In the genomic region with DNA sequence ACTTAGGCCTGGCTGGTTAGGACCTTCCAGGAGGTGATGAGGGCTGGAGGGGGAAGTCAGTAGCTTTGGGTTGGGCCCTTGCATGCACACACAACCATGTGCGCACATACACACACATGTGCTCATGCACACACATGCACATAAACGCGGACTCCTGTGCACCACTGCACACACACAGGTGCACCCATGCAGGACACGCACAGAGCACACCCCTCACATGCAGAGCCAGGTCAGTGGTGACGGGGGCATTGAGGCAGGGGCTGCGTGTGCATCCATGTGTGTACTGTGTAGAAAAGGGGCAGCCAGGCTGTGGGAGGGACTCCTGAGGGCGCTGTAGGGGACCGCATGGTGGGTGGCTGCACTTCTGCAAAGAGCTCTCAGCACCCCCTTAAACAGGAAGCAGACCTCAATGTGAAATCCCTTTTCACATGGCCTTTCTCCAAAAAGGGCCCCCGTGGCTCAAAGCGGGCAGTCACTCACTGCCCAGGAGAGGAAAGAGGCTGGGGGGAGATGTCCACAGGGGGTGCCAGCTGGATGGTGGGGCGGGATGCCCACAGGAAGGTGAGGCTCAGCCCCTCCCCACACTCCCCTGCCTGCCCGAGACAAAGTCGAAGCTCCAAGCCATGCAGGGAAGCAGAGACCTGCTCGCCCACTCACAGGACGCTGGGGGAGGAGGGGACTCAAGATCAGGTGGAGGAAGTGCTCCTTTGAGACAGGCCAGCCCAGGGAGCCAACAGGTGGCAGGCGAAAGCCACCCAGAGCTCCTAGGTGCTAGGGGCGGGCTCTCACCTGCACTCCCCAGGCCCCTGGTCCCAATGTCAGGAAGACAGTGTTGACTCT, we compare ENCODE assay signal across 1 cellular context.
TF ChIP-seq lines count a peak whose summit lies in the region.

No MANE protein-coding gene starts in this region.

TF ChIP-seq in GM12878, 131 proteins besides CTCF, POLR2A, EP300 and RAD21 (continued from another document and continues in another):
- TF ChIP-seq ZNF592 (IDR thresholded peaks at IDR 0.05) (no peak), BRCA1 (IDR thresholded peaks at IDR 0.05; ENCODE audit: low read depth, low read length) (no peak), WRNIP1 (IDR thresholded peaks at IDR 0.05; ENCODE audit: borderline replicate concordance, low read depth, low read length) (no peak), MLLT1 (IDR thresholded peaks at IDR 0.05) (no peak), RB1 (IDR thresholded peaks at IDR 0.05; ENCODE audit: borderline replicate concordance) (no peak), ZBTB33 (IDR thresholded peaks at IDR 0.05) (no peak), PAX5 (IDR thresholded peaks at IDR 0.05; ENCODE audit: borderline replicate concordance, low read depth, low read length) (peak; percentile 78; the same call in 1 of the 2 replicates), IKZF2 (IDR thresholded peaks at IDR 0.05) (peak in 1 of 2 experiments; percentile 46; a peak in 1 of 4 replicates), ATF7 (IDR thresholded peaks at IDR 0.05; ENCODE audit: low read depth) (no peak), ZNF217 (IDR thresholded peaks at IDR 0.05) (no peak; the same call in 1 of the 2 replicates), ETV6 (conservative IDR thresholded peaks at IDR 0.05 in 1 of 2, IDR thresholded peaks at IDR 0.05 in 1 of 2; ENCODE audit: borderline replicate concordance in 1 of 2, low read depth in 1 of 2) (peak in 1 of 2 experiments; percentile 26; a peak in 1 of 4 replicates), EGR1 (IDR thresholded peaks at IDR 0.05; ENCODE audit: borderline replicate concordance in 1 of 2, low read depth in 2 of 2, low read length in 2 of 2) (peak in 1 of 2 experiments; percentile 90; a peak in 2 of 3 replicates), ZNF384 (IDR thresholded peaks at IDR 0.05; ENCODE audit: borderline replicate concordance, low read depth, low read length) (no peak), BMI1 (IDR thresholded peaks at IDR 0.05; ENCODE audit: borderline replicate concordance) (no peak), HDAC2 (IDR thresholded peaks at IDR 0.05) (no peak), HDAC6 (IDR thresholded peaks at IDR 0.05; ENCODE audit: unreplicated experiment) (no peak), NFYA (IDR thresholded peaks at IDR 0.05; ENCODE audit: borderline replicate concordance, low read depth, low read length) (no peak), MYB (IDR thresholded peaks at IDR 0.05; ENCODE audit: borderline replicate concordance, low read depth, low read length) (no peak), RFX5 (IDR thresholded peaks at IDR 0.05; ENCODE audit: low read depth, low read length) (no peak), PKNOX1 (IDR thresholded peaks at IDR 0.05) (no peak), SREBF1 (IDR thresholded peaks at IDR 0.05; ENCODE audit: low read length) (no peak), ZNF207 (IDR thresholded peaks at IDR 0.05; ENCODE audit: borderline replicate concordance) (no peak), ZNF622 (IDR thresholded peaks at IDR 0.05) (no peak), ELK1 (IDR thresholded peaks at IDR 0.05; ENCODE audit: low read depth, low read length) (no peak), POLR2AphosphoS5 (IDR thresholded peaks at IDR 0.05; ENCODE audit: low read length) (no peak), CHD1 (IDR thresholded peaks at IDR 0.05; ENCODE audit: low read depth, low read length) (no peak), SMAD1 (IDR thresholded peaks at IDR 0.05; ENCODE audit: low read depth, partially characterized antibody) (no peak), ZNF274 (IDR thresholded peaks at IDR 0.05; ENCODE audit: insufficient read depth, insufficient read length) (no peak), MYC (IDR thresholded peaks at IDR 0.05; ENCODE audit: insufficient read depth, insufficient read length, insufficient replicate concordance, low read length, severe bottlenecking) (no peak), FOXM1 (IDR thresholded peaks at IDR 0.05; ENCODE audit: low read depth, low read length) (no peak), CHD2 (IDR thresholded peaks at IDR 0.05; ENCODE audit: borderline replicate concordance, low read depth, low read length) (no peak), RELA (IDR thresholded peaks at IDR 0.05; ENCODE audit: borderline replicate concordance, partially characterized antibody) (no peak), SMC3 (IDR thresholded peaks at IDR 0.05; ENCODE audit: borderline replicate concordance, low read length) (peak; percentile 32; the same call in 1 of the 2 replicates), SIX5 (IDR thresholded peaks at IDR 0.05; ENCODE audit: low read depth, low read length, severe bottlenecking) (no peak), MTA2 (IDR thresholded peaks at IDR 0.05; ENCODE audit: low read depth) (no peak; the same call in 1 of the 2 replicates)
- TF ChIP-seq, protein P1, sequence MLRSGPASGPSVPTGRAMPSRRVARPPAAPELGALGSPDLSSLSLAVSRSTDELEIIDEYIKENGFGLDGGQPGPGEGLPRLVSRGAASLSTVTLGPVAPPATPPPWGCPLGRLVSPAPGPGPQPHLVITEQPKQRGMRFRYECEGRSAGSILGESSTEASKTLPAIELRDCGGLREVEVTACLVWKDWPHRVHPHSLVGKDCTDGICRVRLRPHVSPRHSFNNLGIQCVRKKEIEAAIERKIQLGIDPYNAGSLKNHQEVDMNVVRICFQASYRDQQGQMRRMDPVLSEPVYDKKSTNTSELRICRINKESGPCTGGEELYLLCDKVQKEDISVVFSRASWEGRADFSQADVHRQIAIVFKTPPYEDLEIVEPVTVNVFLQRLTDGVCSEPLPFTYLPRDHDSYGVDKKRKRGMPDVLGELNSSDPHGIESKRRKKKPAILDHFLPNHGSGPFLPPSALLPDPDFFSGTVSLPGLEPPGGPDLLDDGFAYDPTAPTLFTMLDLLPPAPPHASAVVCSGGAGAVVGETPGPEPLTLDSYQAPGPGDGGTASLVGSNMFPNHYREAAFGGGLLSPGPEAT (IDR thresholded peaks at IDR 0.05; ENCODE audit: low read depth) = no peak
- TF ChIP-seq, protein P2, sequence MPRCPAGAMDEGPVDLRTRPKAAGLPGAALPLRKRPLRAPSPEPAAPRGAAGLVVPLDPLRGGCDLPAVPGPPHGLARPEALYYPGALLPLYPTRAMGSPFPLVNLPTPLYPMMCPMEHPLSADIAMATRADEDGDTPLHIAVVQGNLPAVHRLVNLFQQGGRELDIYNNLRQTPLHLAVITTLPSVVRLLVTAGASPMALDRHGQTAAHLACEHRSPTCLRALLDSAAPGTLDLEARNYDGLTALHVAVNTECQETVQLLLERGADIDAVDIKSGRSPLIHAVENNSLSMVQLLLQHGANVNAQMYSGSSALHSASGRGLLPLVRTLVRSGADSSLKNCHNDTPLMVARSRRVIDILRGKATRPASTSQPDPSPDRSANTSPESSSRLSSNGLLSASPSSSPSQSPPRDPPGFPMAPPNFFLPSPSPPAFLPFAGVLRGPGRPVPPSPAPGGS (IDR thresholded peaks at IDR 0.05; ENCODE audit: borderline replicate concordance, insufficient read depth, low read depth, low read length, poor library complexity, severe bottlenecking) = no peak
- TF ChIP-seq, protein P3, sequence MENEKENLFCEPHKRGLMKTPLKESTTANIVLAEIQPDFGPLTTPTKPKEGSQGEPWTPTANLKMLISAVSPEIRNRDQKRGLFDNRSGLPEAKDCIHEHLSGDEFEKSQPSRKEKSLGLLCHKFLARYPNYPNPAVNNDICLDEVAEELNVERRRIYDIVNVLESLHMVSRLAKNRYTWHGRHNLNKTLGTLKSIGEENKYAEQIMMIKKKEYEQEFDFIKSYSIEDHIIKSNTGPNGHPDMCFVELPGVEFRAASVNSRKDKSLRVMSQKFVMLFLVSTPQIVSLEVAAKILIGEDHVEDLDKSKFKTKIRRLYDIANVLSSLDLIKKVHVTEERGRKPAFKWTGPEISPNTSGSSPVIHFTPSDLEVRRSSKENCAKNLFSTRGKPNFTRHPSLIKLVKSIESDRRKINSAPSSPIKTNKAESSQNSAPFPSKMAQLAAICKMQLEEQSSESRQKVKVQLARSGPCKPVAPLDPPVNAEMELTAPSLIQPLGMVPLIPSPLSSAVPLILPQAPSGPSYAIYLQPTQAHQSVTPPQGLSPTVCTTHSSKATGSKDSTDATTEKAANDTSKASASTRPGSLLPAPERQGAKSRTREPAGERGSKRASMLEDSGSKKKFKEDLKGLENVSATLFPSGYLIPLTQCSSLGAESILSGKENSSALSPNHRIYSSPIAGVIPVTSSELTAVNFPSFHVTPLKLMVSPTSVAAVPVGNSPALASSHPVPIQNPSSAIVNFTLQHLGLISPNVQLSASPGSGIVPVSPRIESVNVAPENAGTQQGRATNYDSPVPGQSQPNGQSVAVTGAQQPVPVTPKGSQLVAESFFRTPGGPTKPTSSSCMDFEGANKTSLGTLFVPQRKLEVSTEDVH (IDR thresholded peaks at IDR 0.05; ENCODE audit: low read depth, partially characterized antibody) = no peak
- TF ChIP-seq, protein P4, sequence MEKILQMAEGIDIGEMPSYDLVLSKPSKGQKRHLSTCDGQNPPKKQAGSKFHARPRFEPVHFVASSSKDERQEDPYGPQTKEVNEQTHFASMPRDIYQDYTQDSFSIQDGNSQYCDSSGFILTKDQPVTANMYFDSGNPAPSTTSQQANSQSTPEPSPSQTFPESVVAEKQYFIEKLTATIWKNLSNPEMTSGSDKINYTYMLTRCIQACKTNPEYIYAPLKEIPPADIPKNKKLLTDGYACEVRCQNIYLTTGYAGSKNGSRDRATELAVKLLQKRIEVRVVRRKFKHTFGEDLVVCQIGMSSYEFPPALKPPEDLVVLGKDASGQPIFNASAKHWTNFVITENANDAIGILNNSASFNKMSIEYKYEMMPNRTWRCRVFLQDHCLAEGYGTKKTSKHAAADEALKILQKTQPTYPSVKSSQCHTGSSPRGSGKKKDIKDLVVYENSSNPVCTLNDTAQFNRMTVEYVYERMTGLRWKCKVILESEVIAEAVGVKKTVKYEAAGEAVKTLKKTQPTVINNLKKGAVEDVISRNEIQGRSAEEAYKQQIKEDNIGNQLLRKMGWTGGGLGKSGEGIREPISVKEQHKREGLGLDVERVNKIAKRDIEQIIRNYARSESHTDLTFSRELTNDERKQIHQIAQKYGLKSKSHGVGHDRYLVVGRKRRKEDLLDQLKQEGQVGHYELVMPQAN (conservative IDR thresholded peaks at IDR 0.05) = no peak
